In the genomic region with DNA sequence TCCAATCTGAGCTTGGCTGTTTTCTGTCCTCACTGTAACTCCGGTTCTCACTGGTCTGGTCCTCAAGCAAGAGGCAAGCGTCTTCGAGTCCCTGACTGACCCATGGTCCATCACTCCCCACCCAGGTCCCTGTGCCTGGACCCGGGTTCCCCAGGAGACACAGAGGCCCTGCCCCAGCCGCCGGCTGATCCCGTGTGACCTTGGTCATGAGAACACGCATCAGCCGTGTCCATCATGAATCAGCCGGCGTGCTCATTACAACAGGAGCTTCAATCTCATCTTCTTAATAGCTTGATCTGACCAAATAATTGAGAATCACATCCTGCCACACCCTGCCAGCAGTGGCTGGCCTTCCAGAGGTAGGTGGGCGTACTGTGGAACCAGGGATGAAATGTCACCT, we compare ENCODE assay signal across 33 cellular contexts.
"Had no signal": no experiment of that assay in that cellular context is flagged by ENCODE, and none has a peak within 500 bp of the region (broad histone marks: within the 10 kb centered on the region; RNA-seq: fewer than 3 reads in every experiment).

No MANE protein-coding gene starts in this region.

- H3K36me3 Mint-ChIP-seq: activated naive CD8-positive, alpha-beta T cell had no signal

- H3K9me3 Mint-ChIP-seq: dendritic cell treated with granulocyte-macrophage colony-stimulating factor and Interleukin-4, amounts not matched to agents 40 ng/mL and 50 ng/mL, for 4 days; endodermal cell; T-helper 2 cell treated with Interferon-gamma antibody and Interleukin-4, amounts not matched to agents 5 μg/mL and 100 μg/mL, for 36 hours had no signal

- H3K4me1 ChIP-seq: body of pancreas had no signal

- H3K4me3 ChIP-seq: body of pancreas, cardiac muscle cell, coronary artery, dorsolateral prefrontal cortex had no signal

- H3K4me3 Mint-ChIP-seq: activated B cell treated with CpG ODN at 0.5 μM for 24 hours; activated CD8-positive, alpha-beta T cell treated with anti-CD3 and anti-CD28 coated beads for 36 hours; activated naive CD8-positive, alpha-beta T cell; activated T-cell treated with anti-CD3 and anti-CD28 coated beads, Interleukin-2, amount 50 U/mL, for 4 hours; activated T-helper 17 cell treated with anti-CD3 and anti-CD28 coated beads, Interleukin-2, amount 50 U/mL, for 72 hours; dendritic cell treated with granulocyte-macrophage colony-stimulating factor and Interleukin-4, amounts not matched to agents 40 ng/mL and 50 ng/mL, for 4 days; endodermal cell; T-helper 17 cell; T-helper 2 cell treated with Interferon-gamma antibody and Interleukin-4, amounts not matched to agents 5 μg/mL and 100 μg/mL, for 36 hours had no signal

- FAIRE-seq: frontal cortex had no signal

- H3K27me3 Mint-ChIP-seq: dendritic cell treated with granulocyte-macrophage colony-stimulating factor and Interleukin-4, amounts not matched to agents 40 ng/mL and 50 ng/mL, for 4 days had no signal

- H3K27me3 ChIP-seq: body of pancreas had no signal

- H3K27ac Mint-ChIP-seq: activated B cell treated with CpG ODN at 0.5 μM for 24 hours; activated CD8-positive, alpha-beta T cell treated with anti-CD3 and anti-CD28 coated beads for 36 hours; activated naive CD8-positive, alpha-beta T cell; activated T-helper 17 cell treated with anti-CD3 and anti-CD28 coated beads, Interleukin-2, amount 50 U/mL, for 72 hours; dendritic cell treated with granulocyte-macrophage colony-stimulating factor and Interleukin-4, amounts not matched to agents 40 ng/mL and 50 ng/mL, for 4 days; endodermal cell; T-helper 17 cell; T-helper 2 cell treated with Interferon-gamma antibody and Interleukin-4, amounts not matched to agents 5 μg/mL and 100 μg/mL, for 36 hours had no signal

- H3K9me3 ChIP-seq: body of pancreas had no signal

- DNase-seq: activated B cell treated with CpG ODN at 0.5 μM for 24 hours; activated CD4-positive, alpha-beta T cell treated with anti-CD3 and anti-CD28 coated beads for 48 hours; activated CD4-positive, alpha-beta T cell treated with anti-CD3 and anti-CD28 coated beads, Interleukin-2, amount 50 U/mL, for 1 hour; activated CD4-positive, alpha-beta T cell treated with anti-CD3 and anti-CD28 coated beads, Interleukin-2, amount 50 U/mL, for 48 hours; activated CD8-positive, alpha-beta memory T cell treated with anti-CD3 and anti-CD28 coated beads for 24 hours; activated CD8-positive, alpha-beta T cell treated with anti-CD3 and anti-CD28 coated beads for 36 hours; activated effector memory CD4-positive, alpha-beta T cell treated with Interleukin-2 at 50 U/mL for 16 hours; activated gamma-delta T cell treated with Interleukin-2 at 50 U/mL for 16 hours; activated naive CD4-positive, alpha-beta T cell treated with anti-CD3 and anti-CD28 coated beads, Interleukin-2, amount 50 U/mL, for 16 hours; activated naive CD4-positive, alpha-beta T cell treated with Interleukin-2 at 50 U/mL for 16 hours; activated T-cell treated with anti-CD3 and anti-CD28 coated beads, Interleukin-2, amount 50 U/mL, for 4 hours; amniotic stem cell; anterior cingulate cortex; body of pancreas; central memory CD4-positive, alpha-beta T cell; cerebellar nuclear complex; effector memory CD4-positive, alpha-beta T cell; endodermal cell; foreskin fibroblast; head of caudate nucleus; T-helper 17 cell; T1000; WERI-Rb-1 had no signal

- ATAC-seq: activated CD4-positive, CD25-positive, alpha-beta regulatory T cell treated with anti-CD3 and anti-CD28 coated beads, Interleukin-2, amount 50 U/mL, for 24 hours; activated CD8-positive, alpha-beta T cell treated with anti-CD3 and anti-CD28 coated beads for 36 hours; activated T-cell treated with anti-CD3 and anti-CD28 coated beads, Interleukin-2, amount 50 U/mL, for 4 hours; activated T-helper 17 cell treated with anti-CD3 and anti-CD28 coated beads, Interleukin-2, amount 50 U/mL, for 72 hours; body of pancreas; esophagus mucosa; T-helper 17 cell had no signal

- H3K36me3 ChIP-seq: cardiac muscle cell, WERI-Rb-1 had no signal

- H3K4me1 Mint-ChIP-seq: activated B cell treated with CpG ODN at 0.5 μM for 24 hours; activated T-helper 17 cell treated with anti-CD3 and anti-CD28 coated beads, Interleukin-2, amount 50 U/mL, for 72 hours; endodermal cell; T-helper 17 cell had no signal

- H3K27ac ChIP-seq: body of pancreas, cardiac muscle cell, coronary artery, dorsolateral prefrontal cortex, WERI-Rb-1 had no signal
